12 cellular contexts compared by ENCODE assay signal in genomic region chr11:44456544-44457270, GRCh38.
A peak's percentile ranks its signal among the peaks of the same experiment; 100 is the strongest.
DNase-seq lines count a peak whose midpoint lies in the region; ATAC-seq and TF ChIP-seq lines count a peak whose summit lies in the region.
"Had no signal": no experiment of that assay in that cellular context is flagged by ENCODE, and none has a peak within 500 bp of the region (broad histone marks: within the 10 kb centered on the region; RNA-seq: fewer than 3 reads in every experiment).

No MANE protein-coding gene starts in this region.

- no peak overlapping the region for H3K27ac Mint-ChIP-seq in glutamatergic neuron (ENCODE audit: unreplicated experiment)
- no peak overlapping the region for H3K27ac Mint-ChIP-seq in activated CD8-positive, alpha-beta T cell treated with anti-CD3 and anti-CD28 coated beads, Interleukin-2, amount 10 ng/mL, durations not matched to agents 7 days and 5 days
- H3K27ac Mint-ChIP-seq: stimulated activated naive CD8-positive, alpha-beta T cell treated with anti-CD3 and anti-CD28 coated beads, Interleukin-15, Interleukin-2, amounts not matched to agents 100 ng/mL and 50 ng/mL, for 24 hours had no signal

- H3K27ac ChIP-seq in 22Rv1, result no peak overlapping the region

- no peaks in the 10 kb centered on the region for H3K4me1 Mint-ChIP-seq in glutamatergic neuron (ENCODE audit: low read depth, unreplicated experiment)
- H3K4me1 Mint-ChIP-seq in activated CD8-positive, alpha-beta T cell treated with anti-CD3 and anti-CD28 coated beads, Interleukin-2, amount 10 ng/mL, durations not matched to agents 7 days and 5 days (ENCODE audit: low read depth), result no peaks in the 10 kb centered on the region

- CTCF ChIA-PET in activated CD8-positive, alpha-beta T cell treated with anti-CD3 and anti-CD28 coated beads, Interleukin-2, amount 10 ng/mL, durations not matched to agents 7 days and 5 days (lab: Charles Lee), result no interaction called here

- no peak for ATAC-seq in HG02884 (IDR thresholded peaks at IDR 0.05; ENCODE audit: unreplicated experiment)
- ATAC-seq in activated CD8-positive, alpha-beta T cell treated with anti-CD3 and anti-CD28 coated beads, Interleukin-2, amount 10 ng/mL, durations not matched to agents 7 days and 5 days, result no peak

- in situ Hi-C loops in GM13976 (cut with MboI; ENCODE audit: low sequenced_read_pairs, unreplicated experiment), result no loop called here

- peaks cover 4% of the 10 kb centered on the region for H3K27me3 Mint-ChIP-seq in glutamatergic neuron (ENCODE audit: unreplicated experiment)
- no peaks in the 10 kb centered on the region for H3K27me3 Mint-ChIP-seq in activated CD8-positive, alpha-beta T cell treated with anti-CD3 and anti-CD28 coated beads, Interleukin-2, amount 10 ng/mL, durations not matched to agents 7 days and 5 days (ENCODE audit: low read depth)
- H3K27me3 Mint-ChIP-seq: stimulated activated naive CD8-positive, alpha-beta T cell treated with anti-CD3 and anti-CD28 coated beads, Interleukin-15, Interleukin-2, amounts not matched to agents 100 ng/mL and 50 ng/mL, for 24 hours had no signal

- POLR2A ChIA-PET in activated CD8-positive, alpha-beta T cell treated with anti-CD3 and anti-CD28 coated beads, Interleukin-2, amount 10 ng/mL, durations not matched to agents 7 days and 5 days (lab: Charles Lee), result no interaction called here

- H3K4me3 Mint-ChIP-seq in glutamatergic neuron (ENCODE audit: unreplicated experiment), result no peak overlapping the region
- no peak overlapping the region for H3K4me3 Mint-ChIP-seq in activated CD8-positive, alpha-beta T cell treated with anti-CD3 and anti-CD28 coated beads, Interleukin-2, amount 10 ng/mL, durations not matched to agents 7 days and 5 days
- H3K4me3 Mint-ChIP-seq: stimulated activated naive CD8-positive, alpha-beta T cell treated with anti-CD3 and anti-CD28 coated beads, Interleukin-15, Interleukin-2, amounts not matched to agents 100 ng/mL and 50 ng/mL, for 24 hours had no signal

- DNase-seq in GM13976 (ENCODE audit: low spot score), result no peak
- DNase-seq in RPMI7951 (ENCODE audit: low read depth), result peak; percentile 15
- DNase-seq in glutamatergic neuron, result no peak
- DNase-seq in activated effector memory CD4-positive, alpha-beta T cell treated with Interleukin-2 at 50 U/mL for 16 hours, result no peak
- no peak for DNase-seq in hepatic stellate cell (ENCODE audit: low spot score)
- no peak for DNase-seq in activated CD8-positive, alpha-beta T cell treated with anti-CD3 and anti-CD28 coated beads, Interleukin-2, amount 10 ng/mL, durations not matched to agents 7 days and 5 days
- DNase-seq: COR-L47, kidney glomerular epithelial cell, NCI-H510A treated with DMSO at 0.1 percent for 48 hours had no signal

- peaks cover 3% of the 10 kb centered on the region for H3K9me3 Mint-ChIP-seq in glutamatergic neuron (ENCODE audit: unreplicated experiment)
- no peaks in the 10 kb centered on the region for H3K9me3 Mint-ChIP-seq in activated CD8-positive, alpha-beta T cell treated with anti-CD3 and anti-CD28 coated beads, Interleukin-2, amount 10 ng/mL, durations not matched to agents 7 days and 5 days (ENCODE audit: insufficient read depth)
- H3K9me3 Mint-ChIP-seq: stimulated activated naive CD8-positive, alpha-beta T cell treated with anti-CD3 and anti-CD28 coated beads, Interleukin-15, Interleukin-2, amounts not matched to agents 100 ng/mL and 50 ng/mL, for 24 hours had no signal

- TF ChIP-seq CTCF in 22Rv1 (IDR thresholded peaks at IDR 0.05) (peak; percentile 80), GM13976 (IDR thresholded peaks at IDR 0.05; ENCODE audit: borderline replicate concordance, control extremely low read depth, extremely low read depth, insufficient read depth, missing control alignments) (peak; percentile 5), glutamatergic neuron (IDR thresholded peaks at IDR 0.05; ENCODE audit: partially characterized antibody, unreplicated experiment) (peak; percentile 45)

- H3K36me3 Mint-ChIP-seq in glutamatergic neuron (ENCODE audit: unreplicated experiment), result peaks cover 19% of the 10 kb centered on the region
- H3K36me3 Mint-ChIP-seq in activated CD8-positive, alpha-beta T cell treated with anti-CD3 and anti-CD28 coated beads, Interleukin-2, amount 10 ng/mL, durations not matched to agents 7 days and 5 days (ENCODE audit: low read depth), result no peaks in the 10 kb centered on the region

Comparison
In these comparisons a context has a peak if more than half of its experiments do, and no peak if none do; other contexts are left out.
1. CTCF ChIP-seq: peak in every context shown above with its lines; median percentile 80 in 22Rv1; 45 in glutamatergic neuron; 5 in GM13976.